In genomic region chr16:72936408-72936807, GRCh38 we compare ENCODE assay signal across 1 cellular context.
A peak's percentile ranks its signal among the peaks of the same experiment; 100 is the strongest.
TF ChIP-seq lines count a peak whose summit lies in the region.

No MANE protein-coding gene starts in this region.

TF ChIP-seq in HepG2, 621 proteins besides CTCF, POLR2A, EP300 and RAD21 (continued from another document and continues in another):
- no peak for TF ChIP-seq ZHX2 (IDR thresholded peaks at IDR 0.05; ENCODE audit: low read depth)
- TF ChIP-seq ZHX2 (CRISPR knock-in tag; IDR thresholded peaks at IDR 0.05; ENCODE audit: borderline replicate concordance) = no peak
- TF ChIP-seq MIER3 (CRISPR knock-in tag; IDR thresholded peaks at IDR 0.05; ENCODE audit: borderline replicate concordance) = no peak
- no peak for TF ChIP-seq MZF1 (CRISPR knock-in tag; IDR thresholded peaks at IDR 0.05; ENCODE audit: borderline replicate concordance)
- TF ChIP-seq, protein P1, sequence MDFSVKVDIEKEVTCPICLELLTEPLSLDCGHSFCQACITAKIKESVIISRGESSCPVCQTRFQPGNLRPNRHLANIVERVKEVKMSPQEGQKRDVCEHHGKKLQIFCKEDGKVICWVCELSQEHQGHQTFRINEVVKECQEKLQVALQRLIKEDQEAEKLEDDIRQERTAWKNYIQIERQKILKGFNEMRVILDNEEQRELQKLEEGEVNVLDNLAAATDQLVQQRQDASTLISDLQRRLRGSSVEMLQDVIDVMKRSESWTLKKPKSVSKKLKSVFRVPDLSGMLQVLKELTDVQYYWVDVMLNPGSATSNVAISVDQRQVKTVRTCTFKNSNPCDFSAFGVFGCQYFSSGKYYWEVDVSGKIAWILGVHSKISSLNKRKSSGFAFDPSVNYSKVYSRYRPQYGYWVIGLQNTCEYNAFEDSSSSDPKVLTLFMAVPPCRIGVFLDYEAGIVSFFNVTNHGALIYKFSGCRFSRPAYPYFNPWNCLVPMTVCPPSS (IDR thresholded peaks at IDR 0.05) = no peak
- TF ChIP-seq ZNF549 (CRISPR knock-in tag; IDR thresholded peaks at IDR 0.05) = no peak
- no peak for TF ChIP-seq ASH2L (IDR thresholded peaks at IDR 0.05; ENCODE audit: insufficient read length, low read depth, low read length)
- TF ChIP-seq MXD3 (CRISPR knock-in tag; IDR thresholded peaks at IDR 0.05) = no peak
- TF ChIP-seq, protein P2, sequence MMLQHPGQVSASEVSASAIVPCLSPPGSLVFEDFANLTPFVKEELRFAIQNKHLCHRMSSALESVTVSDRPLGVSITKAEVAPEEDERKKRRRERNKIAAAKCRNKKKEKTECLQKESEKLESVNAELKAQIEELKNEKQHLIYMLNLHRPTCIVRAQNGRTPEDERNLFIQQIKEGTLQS (CRISPR knock-in tag; IDR thresholded peaks at IDR 0.05) = 0 out of 2 replicates have a peak, but pooled peaks have one; percentile 40
- TF ChIP-seq IKZF4 (CRISPR knock-in tag; IDR thresholded peaks at IDR 0.05; ENCODE audit: borderline replicate concordance, low read depth, not compliant biosample characterization) = no peak
- no peak for TF ChIP-seq KLF15 (CRISPR knock-in tag; IDR thresholded peaks at IDR 0.05; ENCODE audit: borderline replicate concordance)
- TF ChIP-seq EEA1 (CRISPR knock-in tag; IDR thresholded peaks at IDR 0.05; ENCODE audit: borderline replicate concordance) = no peak
- TF ChIP-seq, protein P3, sequence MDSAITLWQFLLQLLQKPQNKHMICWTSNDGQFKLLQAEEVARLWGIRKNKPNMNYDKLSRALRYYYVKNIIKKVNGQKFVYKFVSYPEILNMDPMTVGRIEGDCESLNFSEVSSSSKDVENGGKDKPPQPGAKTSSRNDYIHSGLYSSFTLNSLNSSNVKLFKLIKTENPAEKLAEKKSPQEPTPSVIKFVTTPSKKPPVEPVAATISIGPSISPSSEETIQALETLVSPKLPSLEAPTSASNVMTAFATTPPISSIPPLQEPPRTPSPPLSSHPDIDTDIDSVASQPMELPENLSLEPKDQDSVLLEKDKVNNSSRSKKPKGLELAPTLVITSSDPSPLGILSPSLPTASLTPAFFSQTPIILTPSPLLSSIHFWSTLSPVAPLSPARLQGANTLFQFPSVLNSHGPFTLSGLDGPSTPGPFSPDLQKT (CRISPR knock-in tag; IDR thresholded peaks at IDR 0.05; ENCODE audit: borderline replicate concordance) = no peak
- TF ChIP-seq ZNF30 (CRISPR knock-in tag; IDR thresholded peaks at IDR 0.05) = no peak
- no peak for TF ChIP-seq SOX13 (IDR thresholded peaks at IDR 0.05)
- TF ChIP-seq SOX13 (CRISPR knock-in tag; conservative IDR thresholded peaks at IDR 0.05 in 1 of 2, IDR thresholded peaks at IDR 0.05 in 1 of 2) = peak in 1 of 2 experiments; percentile 22; a peak in 1 of 4 replicates
- TF ChIP-seq NFE2L2 (IDR thresholded peaks at IDR 0.05; ENCODE audit: low read length) = no peak
- TF ChIP-seq ZNF770 (CRISPR knock-in tag; IDR thresholded peaks at IDR 0.05) = no peak
- no peak for TF ChIP-seq ZXDC (CRISPR knock-in tag; IDR thresholded peaks at IDR 0.05)
- TF ChIP-seq TCF7 (IDR thresholded peaks at IDR 0.05; ENCODE audit: low read depth) = 0 out of 2 replicates have a peak, but pooled peaks have one; percentile 14
- no peak for TF ChIP-seq EHMT2 (IDR thresholded peaks at IDR 0.05; ENCODE audit: borderline replicate concordance, low read depth, low read length)
- TF ChIP-seq HMG20B (CRISPR knock-in tag; conservative IDR thresholded peaks at IDR 0.05) = no peak
- peak; percentile 91; the same call in 1 of the 2 replicates for TF ChIP-seq RCOR2 (CRISPR knock-in tag; IDR thresholded peaks at IDR 0.05)
- TF ChIP-seq, protein P4, sequence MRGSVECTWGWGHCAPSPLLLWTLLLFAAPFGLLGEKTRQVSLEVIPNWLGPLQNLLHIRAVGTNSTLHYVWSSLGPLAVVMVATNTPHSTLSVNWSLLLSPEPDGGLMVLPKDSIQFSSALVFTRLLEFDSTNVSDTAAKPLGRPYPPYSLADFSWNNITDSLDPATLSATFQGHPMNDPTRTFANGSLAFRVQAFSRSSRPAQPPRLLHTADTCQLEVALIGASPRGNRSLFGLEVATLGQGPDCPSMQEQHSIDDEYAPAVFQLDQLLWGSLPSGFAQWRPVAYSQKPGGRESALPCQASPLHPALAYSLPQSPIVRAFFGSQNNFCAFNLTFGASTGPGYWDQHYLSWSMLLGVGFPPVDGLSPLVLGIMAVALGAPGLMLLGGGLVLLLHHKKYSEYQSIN (CRISPR knock-in tag; IDR thresholded peaks at IDR 0.05; ENCODE audit: borderline replicate concordance) = no peak
- TF ChIP-seq MAFG (CRISPR knock-in tag; IDR thresholded peaks at IDR 0.05) = no peak
- no peak for TF ChIP-seq TEAD2 (CRISPR knock-in tag; IDR thresholded peaks at IDR 0.05)
- TF ChIP-seq FOSL2 (CRISPR knock-in tag; IDR thresholded peaks at IDR 0.05) = peak; percentile 18; the same call in 1 of the 2 replicates
- no peak for TF ChIP-seq FOXK2 (IDR thresholded peaks at IDR 0.05)
- no peak for TF ChIP-seq RFX5 (IDR thresholded peaks at IDR 0.05; ENCODE audit: low read depth, low read length)
- no peak for TF ChIP-seq ZNF101 (CRISPR knock-in tag; IDR thresholded peaks at IDR 0.05; ENCODE audit: borderline replicate concordance, low read depth)
- no peak for TF ChIP-seq MTF2 (CRISPR knock-in tag; IDR thresholded peaks at IDR 0.05; ENCODE audit: borderline replicate concordance)
- no peak for TF ChIP-seq AFF4 (CRISPR knock-in tag; IDR thresholded peaks at IDR 0.05)
- TF ChIP-seq PAXIP1 (CRISPR knock-in tag; conservative IDR thresholded peaks at IDR 0.05) = no peak
